Comparison of ENCODE assay signal across 3 cellular contexts in the genomic region with DNA sequence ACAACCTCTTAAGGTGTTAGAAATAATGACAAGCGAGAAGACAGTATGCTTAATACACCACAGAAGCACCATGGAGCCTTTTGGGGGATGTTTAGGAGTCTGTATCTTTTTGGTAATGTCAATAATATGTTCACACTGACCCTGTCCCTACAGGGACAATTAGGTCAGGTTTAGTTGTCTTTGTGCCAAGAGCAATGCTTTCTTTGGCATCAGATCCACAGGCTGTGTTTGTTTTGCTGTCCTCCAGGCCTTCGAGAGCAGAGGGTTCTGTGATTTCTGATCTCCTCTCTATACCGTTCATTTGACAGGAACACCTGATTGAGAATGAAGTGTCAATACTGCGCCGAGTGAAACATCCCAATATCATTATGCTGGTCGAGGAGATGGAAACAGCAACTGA.
TF ChIP-seq lines count a peak whose summit lies in the region.

No MANE protein-coding gene starts in this region.

TF ChIP-seq in liver, 16 proteins besides CTCF, POLR2A, EP300 and RAD21 (continued from another document):
- TF ChIP-seq, protein P1, sequence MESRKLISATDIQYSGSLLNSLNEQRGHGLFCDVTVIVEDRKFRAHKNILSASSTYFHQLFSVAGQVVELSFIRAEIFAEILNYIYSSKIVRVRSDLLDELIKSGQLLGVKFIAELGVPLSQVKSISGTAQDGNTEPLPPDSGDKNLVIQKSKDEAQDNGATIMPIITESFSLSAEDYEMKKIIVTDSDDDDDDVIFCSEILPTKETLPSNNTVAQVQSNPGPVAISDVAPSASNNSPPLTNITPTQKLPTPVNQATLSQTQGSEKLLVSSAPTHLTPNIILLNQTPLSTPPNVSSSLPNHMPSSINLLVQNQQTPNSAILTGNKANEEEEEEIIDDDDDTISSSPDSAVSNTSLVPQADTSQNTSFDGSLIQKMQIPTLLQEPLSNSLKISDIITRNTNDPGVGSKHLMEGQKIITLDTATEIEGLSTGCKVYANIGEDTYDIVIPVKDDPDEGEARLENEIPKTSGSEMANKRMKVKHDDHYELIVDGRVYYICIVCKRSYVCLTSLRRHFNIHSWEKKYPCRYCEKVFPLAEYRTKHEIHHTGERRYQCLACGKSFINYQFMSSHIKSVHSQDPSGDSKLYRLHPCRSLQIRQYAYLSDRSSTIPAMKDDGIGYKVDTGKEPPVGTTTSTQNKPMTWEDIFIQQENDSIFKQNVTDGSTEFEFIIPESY (IDR thresholded peaks at IDR 0.05), result no peak
- TF ChIP-seq RXRA (IDR thresholded peaks at IDR 0.05) (peak in 1 of 2 donors; percentile 44), SP1 (IDR thresholded peaks at IDR 0.05) (peak; percentile 35)

TF ChIP-seq in HepG2, 621 proteins besides CTCF, POLR2A, EP300 and RAD21 (continued from another document and continues in another):
- TF ChIP-seq, protein P2, sequence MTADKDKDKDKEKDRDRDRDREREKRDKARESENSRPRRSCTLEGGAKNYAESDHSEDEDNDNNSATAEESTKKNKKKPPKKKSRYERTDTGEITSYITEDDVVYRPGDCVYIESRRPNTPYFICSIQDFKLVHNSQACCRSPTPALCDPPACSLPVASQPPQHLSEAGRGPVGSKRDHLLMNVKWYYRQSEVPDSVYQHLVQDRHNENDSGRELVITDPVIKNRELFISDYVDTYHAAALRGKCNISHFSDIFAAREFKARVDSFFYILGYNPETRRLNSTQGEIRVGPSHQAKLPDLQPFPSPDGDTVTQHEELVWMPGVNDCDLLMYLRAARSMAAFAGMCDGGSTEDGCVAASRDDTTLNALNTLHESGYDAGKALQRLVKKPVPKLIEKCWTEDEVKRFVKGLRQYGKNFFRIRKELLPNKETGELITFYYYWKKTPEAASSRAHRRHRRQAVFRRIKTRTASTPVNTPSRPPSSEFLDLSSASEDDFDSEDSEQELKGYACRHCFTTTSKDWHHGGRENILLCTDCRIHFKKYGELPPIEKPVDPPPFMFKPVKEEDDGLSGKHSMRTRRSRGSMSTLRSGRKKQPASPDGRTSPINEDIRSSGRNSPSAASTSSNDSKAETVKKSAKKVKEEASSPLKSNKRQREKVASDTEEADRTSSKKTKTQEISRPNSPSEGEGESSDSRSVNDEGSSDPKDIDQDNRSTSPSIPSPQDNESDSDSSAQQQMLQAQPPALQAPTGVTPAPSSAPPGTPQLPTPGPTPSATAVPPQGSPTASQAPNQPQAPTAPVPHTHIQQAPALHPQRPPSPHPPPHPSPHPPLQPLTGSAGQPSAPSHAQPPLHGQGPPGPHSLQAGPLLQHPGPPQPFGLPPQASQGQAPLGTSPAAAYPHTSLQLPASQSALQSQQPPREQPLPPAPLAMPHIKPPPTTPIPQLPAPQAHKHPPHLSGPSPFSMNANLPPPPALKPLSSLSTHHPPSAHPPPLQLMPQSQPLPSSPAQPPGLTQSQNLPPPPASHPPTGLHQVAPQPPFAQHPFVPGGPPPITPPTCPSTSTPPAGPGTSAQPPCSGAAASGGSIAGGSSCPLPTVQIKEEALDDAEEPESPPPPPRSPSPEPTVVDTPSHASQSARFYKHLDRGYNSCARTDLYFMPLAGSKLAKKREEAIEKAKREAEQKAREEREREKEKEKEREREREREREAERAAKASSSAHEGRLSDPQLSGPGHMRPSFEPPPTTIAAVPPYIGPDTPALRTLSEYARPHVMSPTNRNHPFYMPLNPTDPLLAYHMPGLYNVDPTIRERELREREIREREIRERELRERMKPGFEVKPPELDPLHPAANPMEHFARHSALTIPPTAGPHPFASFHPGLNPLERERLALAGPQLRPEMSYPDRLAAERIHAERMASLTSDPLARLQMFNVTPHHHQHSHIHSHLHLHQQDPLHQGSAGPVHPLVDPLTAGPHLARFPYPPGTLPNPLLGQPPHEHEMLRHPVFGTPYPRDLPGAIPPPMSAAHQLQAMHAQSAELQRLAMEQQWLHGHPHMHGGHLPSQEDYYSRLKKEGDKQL (CRISPR knock-in tag; IDR thresholded peaks at IDR 0.05; ENCODE audit: low read depth), result no peak
- TF ChIP-seq, protein P3, sequence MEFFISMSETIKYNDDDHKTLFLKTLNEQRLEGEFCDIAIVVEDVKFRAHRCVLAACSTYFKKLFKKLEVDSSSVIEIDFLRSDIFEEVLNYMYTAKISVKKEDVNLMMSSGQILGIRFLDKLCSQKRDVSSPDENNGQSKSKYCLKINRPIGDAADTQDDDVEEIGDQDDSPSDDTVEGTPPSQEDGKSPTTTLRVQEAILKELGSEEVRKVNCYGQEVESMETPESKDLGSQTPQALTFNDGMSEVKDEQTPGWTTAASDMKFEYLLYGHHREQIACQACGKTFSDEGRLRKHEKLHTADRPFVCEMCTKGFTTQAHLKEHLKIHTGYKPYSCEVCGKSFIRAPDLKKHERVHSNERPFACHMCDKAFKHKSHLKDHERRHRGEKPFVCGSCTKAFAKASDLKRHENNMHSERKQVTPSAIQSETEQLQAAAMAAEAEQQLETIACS (CRISPR knock-in tag; IDR thresholded peaks at IDR 0.05), result no peak
- TF ChIP-seq PITX1 (CRISPR knock-in tag; IDR thresholded peaks at IDR 0.05), result no peak
- no peak for TF ChIP-seq MTF1 (CRISPR knock-in tag; IDR thresholded peaks at IDR 0.05)
- no peak for TF ChIP-seq KDM5B (CRISPR knock-in tag; IDR thresholded peaks at IDR 0.05; ENCODE audit: borderline replicate concordance)
- TF ChIP-seq CBX1 (IDR thresholded peaks at IDR 0.05; ENCODE audit: low read depth), result no peak
- no peak for TF ChIP-seq ZBTB1 (CRISPR knock-in tag; IDR thresholded peaks at IDR 0.05; ENCODE audit: borderline replicate concordance)

TF ChIP-seq in SK-N-SH treated with all-trans-retinoic acid at 6 μM for 48 hours, 23 proteins besides CTCF, POLR2A, EP300 and RAD21 (continued from another document):
- peak; percentile 48 for TF ChIP-seq ISL1 (CRISPR knock-in tag; IDR thresholded peaks at IDR 0.05)
- TF ChIP-seq, protein P4, sequence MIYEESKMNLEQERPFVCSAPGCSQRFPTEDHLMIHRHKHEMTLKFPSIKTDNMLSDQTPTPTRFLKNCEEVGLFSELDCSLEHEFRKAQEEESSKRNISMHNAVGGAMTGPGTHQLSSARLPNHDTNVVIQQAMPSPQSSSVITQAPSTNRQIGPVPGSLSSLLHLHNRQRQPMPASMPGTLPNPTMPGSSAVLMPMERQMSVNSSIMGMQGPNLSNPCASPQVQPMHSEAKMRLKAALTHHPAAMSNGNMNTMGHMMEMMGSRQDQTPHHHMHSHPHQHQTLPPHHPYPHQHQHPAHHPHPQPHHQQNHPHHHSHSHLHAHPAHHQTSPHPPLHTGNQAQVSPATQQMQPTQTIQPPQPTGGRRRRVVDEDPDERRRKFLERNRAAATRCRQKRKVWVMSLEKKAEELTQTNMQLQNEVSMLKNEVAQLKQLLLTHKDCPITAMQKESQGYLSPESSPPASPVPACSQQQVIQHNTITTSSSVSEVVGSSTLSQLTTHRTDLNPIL (CRISPR knock-in tag; IDR thresholded peaks at IDR 0.05; ENCODE audit: low read depth), result no peak
